13 cellular contexts compared by ENCODE assay signal in genomic region chr6:158783851-158784250, GRCh38. TPM values are rescaled to one million over a fixed set of nuclear protein-coding genes. Genes with fewer than 3 reads are reported as not detected.
DNase-seq lines count a peak whose midpoint lies in the region; ATAC-seq and TF ChIP-seq lines count a peak whose summit lies in the region.
"Had no signal": no experiment of that assay in that cellular context is flagged by ENCODE, and none has a peak within 500 bp of the region (broad histone marks: within the 10 kb centered on the region; RNA-seq: fewer than 3 reads in every experiment).

No MANE protein-coding gene starts in this region.

- H3K27ac Mint-ChIP-seq in activated T-cell treated with anti-CD3 and anti-CD28 coated beads, Interleukin-2, amount 50 U/mL, for 24 hours = peak overlapping the region; percentile 51
- H3K27ac Mint-ChIP-seq in stimulated activated effector memory CD8-positive, alpha-beta T cell treated with anti-CD3 and anti-CD28 coated beads, Interleukin-12 subunit alpha, Interleukin-12 subunit beta, amount 100 ng/mL, for 72 hours = peak overlapping the region; percentile 79
- H3K27ac Mint-ChIP-seq: stimulated activated memory B cell treated with anti-CD40 and anti-IgM and Interleukin-4, amounts not matched to agents 10 μg/mL and 1 μg/mL and 100 μg/mL, for 72 hours had no signal

- peak overlapping the region; percentile 50 for H3K4me2 ChIP-seq in PC-9

- no peaks in the 10 kb centered on the region; the same call in 1 of the 2 replicates for H3K9me2 ChIP-seq in PC-9 (ENCODE audit: insufficient read depth)

- no peaks in the 10 kb centered on the region for H3K27me3 Mint-ChIP-seq in activated T-cell treated with anti-CD3 and anti-CD28 coated beads, Interleukin-2, amount 50 U/mL, for 24 hours
- H3K27me3 Mint-ChIP-seq: stimulated activated memory B cell treated with anti-CD40 and anti-IgM and Interleukin-4, amounts not matched to agents 10 μg/mL and 1 μg/mL and 100 μg/mL, for 72 hours had no signal

- H3K36me3 Mint-ChIP-seq in activated T-cell treated with anti-CD3 and anti-CD28 coated beads, Interleukin-2, amount 50 U/mL, for 24 hours (ENCODE audit: low read depth) = peaks cover 94% of the 10 kb centered on the region
- H3K36me3 Mint-ChIP-seq in stimulated activated effector memory CD8-positive, alpha-beta T cell treated with anti-CD3 and anti-CD28 coated beads, Interleukin-12 subunit alpha, Interleukin-12 subunit beta, amount 100 ng/mL, for 72 hours = peaks cover 100% of the 10 kb centered on the region

- peaks cover 99% of the 10 kb centered on the region for H3K4me1 ChIP-seq in PC-9 (replicated peaks; ENCODE audit: insufficient read depth)

- no peaks in the 10 kb centered on the region for H3K9me3 Mint-ChIP-seq in activated T-cell treated with anti-CD3 and anti-CD28 coated beads, Interleukin-2, amount 50 U/mL, for 24 hours
- no peaks in the 10 kb centered on the region for H3K9me3 Mint-ChIP-seq in stimulated activated effector memory CD8-positive, alpha-beta T cell treated with anti-CD3 and anti-CD28 coated beads, Interleukin-12 subunit alpha, Interleukin-12 subunit beta, amount 100 ng/mL, for 72 hours
- H3K9me3 Mint-ChIP-seq: stimulated activated memory B cell treated with anti-CD40 and anti-IgM and Interleukin-4, amounts not matched to agents 10 μg/mL and 1 μg/mL and 100 μg/mL, for 72 hours had no signal

- peak overlapping the region; percentile 81 for H3K27ac ChIP-seq in PC-9
- peak overlapping the region; percentile 76 for H3K27ac ChIP-seq in epithelial cell of prostate

- POLR2A ChIA-PET in PC-9 (lab: Charles Lee; ENCODE audit: unreplicated experiment) = no interaction called here

- BruUV-seq in PC-9 (replicated peaks; lab: Mats Ljungman, UMichigan) = no TSS peak

- no peak overlapping the region for H3K4me3 Mint-ChIP-seq in activated T-cell treated with anti-CD3 and anti-CD28 coated beads, Interleukin-2, amount 50 U/mL, for 24 hours
- H3K4me3 Mint-ChIP-seq in stimulated activated effector memory CD8-positive, alpha-beta T cell treated with anti-CD3 and anti-CD28 coated beads, Interleukin-12 subunit alpha, Interleukin-12 subunit beta, amount 100 ng/mL, for 72 hours = no peak overlapping the region
- H3K4me3 Mint-ChIP-seq: stimulated activated memory B cell treated with anti-CD40 and anti-IgM and Interleukin-4, amounts not matched to agents 10 μg/mL and 1 μg/mL and 100 μg/mL, for 72 hours had no signal

- no peak for ATAC-seq in stimulated activated effector memory CD8-positive, alpha-beta T cell treated with anti-CD3 and anti-CD28 coated beads, Interleukin-12 subunit alpha, Interleukin-12 subunit beta, amount 100 ng/mL, for 72 hours
- ATAC-seq in GM18519 (IDR thresholded peaks at IDR 0.05; ENCODE audit: low FRiP score, unreplicated experiment) = no peak
- no peak for ATAC-seq in HG03196 (IDR thresholded peaks at IDR 0.05; ENCODE audit: unreplicated experiment)
- ATAC-seq: stimulated activated memory B cell treated with anti-CD40 and anti-IgM and Interleukin-4, amounts not matched to agents 10 μg/mL and 1 μg/mL and 100 μg/mL, for 72 hours had no signal

- peaks cover 100% of the 10 kb centered on the region for H3K79me2 ChIP-seq in PC-9 (ENCODE audit: low read depth)

- peaks cover 84% of the 10 kb centered on the region for H4K20me1 ChIP-seq in PC-9 (ENCODE audit: insufficient read depth)

- no peaks in the 10 kb centered on the region for H3K27me3 ChIP-seq in PC-9 (ENCODE audit: insufficient read depth, low read depth)

- peaks cover 42% of the 10 kb centered on the region for H3K4me1 Mint-ChIP-seq in activated T-cell treated with anti-CD3 and anti-CD28 coated beads, Interleukin-2, amount 50 U/mL, for 24 hours (ENCODE audit: low read depth)
- H3K4me1 Mint-ChIP-seq in stimulated activated effector memory CD8-positive, alpha-beta T cell treated with anti-CD3 and anti-CD28 coated beads, Interleukin-12 subunit alpha, Interleukin-12 subunit beta, amount 100 ng/mL, for 72 hours = peaks cover 37% of the 10 kb centered on the region

- peaks cover 94% of the 10 kb centered on the region for H3K36me3 ChIP-seq in PC-9 (ENCODE audit: low read depth)

- intact Hi-C loops in PC-9 (cut with micrococcal nuclease; ENCODE audit: unreplicated experiment) = loop anchor here (5.0 kb wide), 1 partner anchor 77 kb away; no protein-coding TSS in a partner anchor

- TF ChIP-seq CTCF in PC-9 (conservative IDR thresholded peaks at IDR 0.05) = no peak

- H3K9me3 ChIP-seq in PC-9 (ENCODE audit: insufficient read depth, low read depth) = no peaks in the 10 kb centered on the region

- DNase-seq in activated T-cell treated with anti-CD3 and anti-CD28 coated beads, Interleukin-2, amount 50 U/mL, for 24 hours = no peak
- no peak for DNase-seq in activated T-cell treated with anti-CD3 and anti-CD28 coated beads, Interleukin-2, amount 50 U/mL, for 1 hour
- DNase-seq in PC-9 (no peak), epithelial cell of prostate (ENCODE audit: low read depth, low spot score) (no peak), HK-2 (ENCODE audit: unreplicated experiment) (no peak)
- DNase-seq in stimulated activated effector memory CD8-positive, alpha-beta T cell treated with anti-CD3 and anti-CD28 coated beads, Interleukin-12 subunit alpha, Interleukin-12 subunit beta, amount 100 ng/mL, for 72 hours (ENCODE audit: low spot score in 2 of 2) = no peak
- DNase-seq: DMS79 treated with DMSO at 0.1 percent for 48 hours; H7; NK-92 treated with Interleukin-12 subunit alpha and Interleukin-12 subunit beta, amount 100 ng/mL, for 24 hours; stimulated activated CD4-positive, alpha-beta T cell treated with anti-CD3 and anti-CD28 coated beads, Interleukin-12 subunit alpha, Interleukin-12 subunit beta, amount 100 ng/mL, for 4 hours had no signal

- no peak overlapping the region for H2AFZ ChIP-seq in PC-9

- CTCF ChIA-PET in PC-9 (lab: Charles Lee) = no interaction called here

- H3K4me3 ChIP-seq in PC-9 = no peak overlapping the region

- peaks cover 100% of the 10 kb centered on the region for H3F3A ChIP-seq in PC-9 (ENCODE audit: insufficient read depth, low read depth)

RNA-seq across cellular contexts. Expression of gene EZR, which starts 35.3 kb away (rescaled TPM):
- 231 and 240 TPM in 2 replicates for total RNA-seq in PC-9 (2021)
